In genomic region chr9:69965416-69966145, GRCh38 we compare ENCODE assay signal across 19 cellular contexts.
"Had no signal": no experiment of that assay in that cellular context is flagged by ENCODE, and none has a peak within 500 bp of the region (broad histone marks: within the 10 kb centered on the region; RNA-seq: fewer than 3 reads in every experiment).

No MANE protein-coding gene starts in this region.

- H3K9me3 ChIP-seq: esophagus muscularis mucosa, gastrocnemius medialis, neutrophil, right atrium auricular region, sigmoid colon, stomach, thoracic aorta, transverse colon had no signal

- H2AFZ ChIP-seq: hepatocyte had no signal

- DNase-seq: effector memory CD4-positive, alpha-beta T cell; gastrocnemius medialis; mammary epithelial cell; naive thymus-derived CD8-positive, alpha-beta T cell; posterior cingulate gyrus; sigmoid colon; small intestine; stimulated activated CD4-positive, alpha-beta T cell treated with anti-CD3 and anti-CD28 coated beads, Interleukin-12 subunit alpha, Interleukin-12 subunit beta, amount 100 ng/mL, for 4 hours; stimulated activated naive CD4-positive, alpha-beta T cell; stomach; substantia nigra; transverse colon had no signal

- H3K27me3 ChIP-seq: esophagus muscularis mucosa, gastrocnemius medialis, hepatocyte, neutrophil, right atrium auricular region, sigmoid colon, stomach, transverse colon had no signal

- H3K4me3 ChIP-seq: esophagus muscularis mucosa, gastrocnemius medialis, hepatocyte, right atrium auricular region, sigmoid colon, stomach, thoracic aorta, transverse colon had no signal

- H3K27ac Mint-ChIP-seq: naive thymus-derived CD8-positive, alpha-beta T cell had no signal

- H3K36me3 ChIP-seq: esophagus muscularis mucosa, gastrocnemius medialis, neutrophil, right atrium auricular region, sigmoid colon, stomach, thoracic aorta, transverse colon had no signal

- H3K4me1 ChIP-seq: gastrocnemius medialis, right atrium auricular region, stomach, transverse colon had no signal

- ATAC-seq: gastrocnemius medialis; naive thymus-derived CD8-positive, alpha-beta T cell had no signal

- H3K79me2 ChIP-seq: hepatocyte had no signal

- H3K4me1 Mint-ChIP-seq: naive thymus-derived CD8-positive, alpha-beta T cell had no signal

- H3K36me3 Mint-ChIP-seq: naive thymus-derived CD8-positive, alpha-beta T cell had no signal

- FAIRE-seq: endometrium, small intestine had no signal

- H3K27ac ChIP-seq: epithelial cell of prostate, esophagus muscularis mucosa, gastrocnemius medialis, hepatocyte, neutrophil, right atrium auricular region, sigmoid colon, stomach, thoracic aorta, transverse colon had no signal

- H3K4me3 Mint-ChIP-seq: naive thymus-derived CD8-positive, alpha-beta T cell had no signal

- H3K4me2 ChIP-seq: hepatocyte had no signal
